In the genomic region with DNA sequence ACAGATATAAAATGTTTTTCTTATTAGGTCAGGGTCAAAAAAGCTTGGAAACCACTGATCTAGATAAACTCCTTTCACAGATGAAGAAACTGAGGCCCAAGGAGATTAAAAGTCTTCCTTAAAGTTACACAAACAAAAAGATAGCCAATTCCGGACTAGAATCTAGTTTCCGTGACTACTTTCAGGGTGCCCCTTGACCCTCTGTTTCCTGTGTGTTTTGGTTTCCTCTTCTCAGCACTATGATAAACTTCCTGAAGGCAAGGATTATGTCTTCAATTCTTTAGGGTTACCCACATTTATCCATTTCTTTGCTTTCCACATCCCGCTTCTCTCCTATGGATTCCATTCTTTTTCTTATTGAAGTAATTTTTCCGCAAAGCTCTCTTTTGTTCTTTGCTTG, we compare ENCODE assay signal across 17 cellular contexts.
"Had no signal": no experiment of that assay in that cellular context is flagged by ENCODE, and none has a peak within 500 bp of the region (broad histone marks: within the 10 kb centered on the region; RNA-seq: fewer than 3 reads in every experiment).

No MANE protein-coding gene starts in this region.

- H3K9me3 ChIP-seq: breast epithelium, lower lobe of right lung, neutrophil, stomach, thoracic aorta, upper lobe of left lung had no signal

- H3K4me1 ChIP-seq: breast epithelium, lower lobe of right lung, stomach had no signal

- H3K36me3 ChIP-seq: breast epithelium, lower lobe of right lung, neutrophil, stomach, thoracic aorta, upper lobe of left lung, WERI-Rb-1 had no signal

- DNase-seq: activated CD4-positive, alpha-beta T cell treated with anti-CD3 and anti-CD28 coated beads, Interleukin-2, amount 50 U/mL, for 48 hours; activated CD8-positive, alpha-beta memory T cell treated with anti-CD3 and anti-CD28 coated beads, Interleukin-2, amount 10 ng/mL, durations not matched to agents 7 days and 5 days; aorta; cortex of kidney; effector CD4-positive, alpha-beta T cell; foreskin fibroblast; lower lobe of right lung; stimulated activated CD4-positive, alpha-beta T cell treated with anti-CD3 and anti-CD28 coated beads, Interleukin-4, amount 100 ng/mL, for 24 hours; stomach; upper lobe of left lung; WERI-Rb-1 had no signal

- H3K27me3 ChIP-seq: breast epithelium, neutrophil, stomach, upper lobe of left lung had no signal

- H3K4me3 ChIP-seq: breast epithelium, lower lobe of right lung, stomach, thoracic aorta, upper lobe of left lung had no signal

- H3K27ac ChIP-seq: lower lobe of right lung, neutrophil, stomach, thoracic aorta, upper lobe of left lung, WERI-Rb-1 had no signal

- ATAC-seq: activated CD8-positive, alpha-beta memory T cell treated with anti-CD3 and anti-CD28 coated beads, Interleukin-2, amount 10 ng/mL, durations not matched to agents 7 days and 5 days; lower lobe of right lung; natural killer cell treated with Interleukin-12 subunit alpha and Interleukin-12 subunit beta and Interleukin-15 and Interleukin-18, amount 100 ng/mL, for 72 hours; sciatic nerve; stimulated activated effector memory CD8-positive, alpha-beta T cell treated with anti-CD3 and anti-CD28 coated beads, Interleukin-12 subunit alpha, Interleukin-12 subunit beta, amount 100 ng/mL, for 72 hours had no signal
